8 cellular contexts compared by ENCODE assay signal in the genomic region with DNA sequence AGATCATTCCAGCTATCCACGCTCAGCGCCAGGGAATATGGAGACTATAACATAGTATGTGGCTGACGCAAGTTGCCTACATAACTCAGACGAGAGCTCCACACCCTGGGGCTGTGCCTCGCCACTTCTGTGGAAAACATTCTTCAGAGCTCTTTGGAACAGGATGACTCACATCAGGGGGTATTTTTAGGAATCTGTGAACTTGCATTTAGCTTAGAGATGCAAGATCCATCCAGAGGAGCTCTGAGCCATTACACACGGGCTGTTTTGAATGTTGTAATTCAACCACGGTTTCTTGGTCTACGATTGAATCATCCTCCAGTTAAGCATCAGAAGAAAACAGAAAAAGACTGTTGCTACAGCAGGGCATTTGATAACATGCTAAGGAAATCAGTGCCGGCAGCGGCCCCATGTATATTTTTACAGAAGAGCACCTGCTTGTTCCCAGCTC.
DNase-seq lines count a peak whose midpoint lies in the region; ATAC-seq, FAIRE-seq and TF ChIP-seq lines count a peak whose summit lies in the region.

No MANE protein-coding gene starts in this region.

- no peak overlapping the region for H2BK12ac ChIP-seq in neuronal stem cell (ENCODE audit: low read length)

- peaks cover 0 to 3% (median 0%) of the 10 kb centered on the region in 45 donors for H3K27me3 ChIP-seq in dorsolateral prefrontal cortex
- H3K27me3 ChIP-seq in neuronal stem cell (ENCODE audit: control insufficient read depth in 3 of 3, insufficient read depth in 3 of 3, low read depth in 1 of 3, low read length in 3 of 3), result no peaks in the 10 kb centered on the region
- no peaks in the 10 kb centered on the region for H3K27me3 ChIP-seq in prostate gland (replicated peaks; ENCODE audit: insufficient read depth)

- no peak overlapping the region for H3K4ac ChIP-seq in neuronal stem cell (ENCODE audit: low read length)

- no peak for TF ChIP-seq POLR2A in prostate gland (IDR thresholded peaks at IDR 0.05)

- H3K27ac ChIP-seq in dorsolateral prefrontal cortex, result peak overlapping the region in 54 of 59 donors; percentile 20 to 87 (median 70)
- H3K27ac ChIP-seq in neuronal stem cell (replicated peaks; ENCODE audit: low read length), result no peak overlapping the region
- no peak overlapping the region for H3K27ac ChIP-seq in prostate gland

- FAIRE-seq in urothelium cell line (lab: Jason Lieb, UNC), result no peak

- H4K8ac ChIP-seq in neuronal stem cell (ENCODE audit: low read depth, low read length), result no peak overlapping the region

- H2BK120ac ChIP-seq in neuronal stem cell (ENCODE audit: low read depth, low read length), result no peak overlapping the region

- WGBS in neuronal stem cell (ENCODE audit: extremely low coverage in 2 of 2, insufficient read length in 2 of 2, insufficient replicate concordance in 1 of 2), 2 donors, result no CpG with 5 or more reads among the region's 10 CpGs
- WGBS in prostate gland, result 70% methylated on average over 10 of the region's 10 CpGs

- no peak overlapping the region for H4K91ac ChIP-seq in neuronal stem cell (ENCODE audit: low read depth, low read length, poor library complexity)

- no peaks in the 10 kb centered on the region for H3K79me1 ChIP-seq in neuronal stem cell (ENCODE audit: low read depth, low read length)

- H3K36me3 ChIP-seq in neuronal stem cell (replicated peaks in 1 of 2; ENCODE audit: control insufficient read depth in 2 of 2, insufficient read depth in 2 of 2, low read length in 2 of 2) (no peaks in the 10 kb centered on the region), prostate gland (no peaks in the 10 kb centered on the region)

- H2AK5ac ChIP-seq in neuronal stem cell (ENCODE audit: low read depth, low read length), result no peak overlapping the region

- H3K9me3 ChIP-seq in neuronal stem cell (replicated peaks in 1 of 2; ENCODE audit: control insufficient read depth in 2 of 2, insufficient read depth in 1 of 2, low read depth in 1 of 2, low read length in 2 of 2) (no peaks in the 10 kb centered on the region), prostate gland (no peaks in the 10 kb centered on the region)

- H3K4me3 ChIP-seq in dorsolateral prefrontal cortex, result peak overlapping the region in 8 of 59 donors; percentile 1 to 21 (median 8)
- H3K4me3 ChIP-seq in neuronal stem cell (ENCODE audit: low read length in 2 of 2), result no peak overlapping the region
- H3K4me3 ChIP-seq in prostate gland, result no peak overlapping the region

- H2AFZ ChIP-seq in neuronal stem cell (ENCODE audit: low read length), result peak overlapping the region; percentile 56

- H3K4me1 ChIP-seq in neuronal stem cell (ENCODE audit: control insufficient read depth in 2 of 2, insufficient read depth in 1 of 2, low read depth in 1 of 2, low read length in 2 of 2) (peaks cover 0 to 7% of the 10 kb centered on the region in 2 donors), prostate gland (replicated peaks) (no peaks in the 10 kb centered on the region)

- no peak for ATAC-seq in GM21515 (IDR thresholded peaks at IDR 0.05; ENCODE audit: unreplicated experiment)

- intact Hi-C loops in dorsolateral prefrontal cortex (cut with DNase I) (no loop called here), prostate gland (cut with DNase I) (no loop called here)

- no peak overlapping the region for H3K18ac ChIP-seq in neuronal stem cell (ENCODE audit: low read length)

- H3K23ac ChIP-seq in neuronal stem cell (ENCODE audit: low read depth, low read length, poor library complexity), result no peak overlapping the region

- H3K14ac ChIP-seq in neuronal stem cell (ENCODE audit: low read length), result no peak overlapping the region

- H2BK15ac ChIP-seq in neuronal stem cell (ENCODE audit: low read length), result no peak overlapping the region

- peak; percentile 92 for DNase-seq in CD1c-positive myeloid dendritic cell (ENCODE audit: extremely low spot score)
- peak in 8 of 10 donors; percentile 44 to 87 (median 72) for DNase-seq in dorsolateral prefrontal cortex
- no peak for DNase-seq in neuronal stem cell (ENCODE audit: low spot score)
- DNase-seq in urothelium cell line (ENCODE audit: low spot score), result peak; percentile 78
- DNase-seq in DMS79 (lab: John Stamatoyannopoulos, UW), result no peak
- DNase-seq in prostate gland (ENCODE audit: low spot score), result no peak

- H3K9ac ChIP-seq in neuronal stem cell (ENCODE audit: low read depth, low read length, poor library complexity), result no peak overlapping the region

- no peak overlapping the region for H3K4me2 ChIP-seq in neuronal stem cell (ENCODE audit: insufficient read depth, low read length, poor library complexity, severe bottlenecking)

- H2BK5ac ChIP-seq in neuronal stem cell (ENCODE audit: low read length), result no peak overlapping the region

- TF ChIP-seq CTCF in dorsolateral prefrontal cortex (IDR thresholded peaks at IDR 0.05 in 54 of 56, conservative IDR thresholded peaks at IDR 0.05 in 2 of 56; ENCODE audit: low read depth in 1 of 56, partially characterized antibody in 56 of 56), result peak in 1 of 56 donors; percentile 8
- TF ChIP-seq CTCF in prostate gland (IDR thresholded peaks at IDR 0.05), result no peak

TF ChIP-seq in PFSK-1, 5 proteins besides CTCF, POLR2A, EP300 and RAD21:
- TF ChIP-seq FOXP2 (optimal IDR thresholded peaks at IDR 0.05; ENCODE audit: borderline replicate concordance, extremely low read depth, extremely low read length, insufficient read depth) (peak; percentile 16), SIN3A (IDR thresholded peaks at IDR 0.05; ENCODE audit: borderline replicate concordance, insufficient read depth, low read length) (no peak; the same call in 1 of the 2 replicates)

Comparison
In these comparisons a context has a peak if more than half of its experiments do, and no peak if none do; other contexts are left out.
1. DNase-seq: peak in CD1c-positive myeloid dendritic cell (single experiment), dorsolateral prefrontal cortex (8 of 10) and urothelium cell line (single experiment); none in neuronal stem cell (single experiment), DMS79 (single experiment) and prostate gland (single experiment).
2. H3K27ac ChIP-seq: peak in dorsolateral prefrontal cortex (54 of 59); none in neuronal stem cell (single experiment) and prostate gland (0 of 2).